8 cellular contexts compared by ENCODE assay signal in genomic region chr20:35698298-35699126, GRCh38. TPM values are rescaled to one million over a fixed set of nuclear protein-coding genes. Genes with fewer than 3 reads are reported as not detected.
DNase-seq lines count a peak whose midpoint lies in the region; ATAC-seq and TF ChIP-seq lines count a peak whose summit lies in the region.

No MANE protein-coding gene starts in this region.

- peak overlapping the region; percentile 90 for H3K4me3 Mint-ChIP-seq in activated CD8-positive, alpha-beta memory T cell treated with anti-CD3 and anti-CD28 coated beads, Interleukin-2, amount 10 ng/mL, durations not matched to agents 7 days and 5 days

- no peaks in the 10 kb centered on the region for H3K27me3 ChIP-seq in HL-60 (ENCODE audit: insufficient read depth, poor library complexity, severe bottlenecking)
- no peaks in the 10 kb centered on the region for H3K27me3 ChIP-seq in parathyroid adenoma (ENCODE audit: control insufficient read depth, insufficient read depth, low read length)

- H3K27me3 Mint-ChIP-seq in activated CD8-positive, alpha-beta memory T cell treated with anti-CD3 and anti-CD28 coated beads, Interleukin-2, amount 10 ng/mL, durations not matched to agents 7 days and 5 days: no peaks in the 10 kb centered on the region

- peak; percentile 20 for ATAC-seq in GM19025 (IDR thresholded peaks at IDR 0.05; ENCODE audit: low read depth, unreplicated experiment)
- ATAC-seq in activated CD8-positive, alpha-beta memory T cell treated with anti-CD3 and anti-CD28 coated beads, Interleukin-2, amount 10 ng/mL, durations not matched to agents 7 days and 5 days: peak; percentile 41
- ATAC-seq in HG03469 (IDR thresholded peaks at IDR 0.05; ENCODE audit: unreplicated experiment): no peak

- H3K27ac Mint-ChIP-seq in activated CD8-positive, alpha-beta memory T cell treated with anti-CD3 and anti-CD28 coated beads, Interleukin-2, amount 10 ng/mL, durations not matched to agents 7 days and 5 days: peak overlapping the region; percentile 81

- H3K9ac ChIP-seq in parathyroid adenoma: peak overlapping the region; percentile 42

- no peaks in the 10 kb centered on the region for H3K36me3 ChIP-seq in parathyroid adenoma (ENCODE audit: control insufficient read depth, insufficient read depth, low read length)

- H3K4me3 ChIP-seq in HL-60 (replicated peaks; ENCODE audit: insufficient read depth, low read length) (peak overlapping the region; percentile 96), parathyroid adenoma (ENCODE audit: low read depth, low read length) (peak overlapping the region; percentile 86)

- peak overlapping the region; percentile 88 for H2AFZ ChIP-seq in parathyroid adenoma

- peak overlapping the region; percentile 83 for H3K27ac ChIP-seq in HL-60 (replicated peaks)
- peak overlapping the region; percentile 78 for H3K27ac ChIP-seq in parathyroid adenoma

- H3K79me2 ChIP-seq in parathyroid adenoma: peaks cover 5% of the 10 kb centered on the region

- TF ChIP-seq CTCF in HL-60 (IDR thresholded peaks at IDR 0.05; ENCODE audit: insufficient read depth, low read length) (no peak), parathyroid adenoma (IDR thresholded peaks at IDR 0.05) (no peak)

- DNase-seq in AG08395 (ENCODE audit: low spot score): peak; percentile 11
- peak in 1 of 2 experiments; percentile 17 for DNase-seq in HL-60 (ENCODE audit: low read depth in 1 of 2, low spot score in 1 of 2)
- DNase-seq in activated CD8-positive, alpha-beta memory T cell treated with anti-CD3 and anti-CD28 coated beads, Interleukin-2, amount 10 ng/mL, durations not matched to agents 7 days and 5 days: peak; percentile 40
- DNase-seq in glomerular visceral epithelial cell (ENCODE audit: extremely low spot score): peak; percentile 33
- DNase-seq in medulla oblongata (ENCODE audit: extremely low spot score): no peak

- no peaks in the 10 kb centered on the region for H3K9me3 Mint-ChIP-seq in activated CD8-positive, alpha-beta memory T cell treated with anti-CD3 and anti-CD28 coated beads, Interleukin-2, amount 10 ng/mL, durations not matched to agents 7 days and 5 days (ENCODE audit: low read depth)

- no peaks in the 10 kb centered on the region for H3K4me1 ChIP-seq in parathyroid adenoma

- H3K36me3 Mint-ChIP-seq in activated CD8-positive, alpha-beta memory T cell treated with anti-CD3 and anti-CD28 coated beads, Interleukin-2, amount 10 ng/mL, durations not matched to agents 7 days and 5 days: peaks cover 25% of the 10 kb centered on the region

- H3K4me1 Mint-ChIP-seq in activated CD8-positive, alpha-beta memory T cell treated with anti-CD3 and anti-CD28 coated beads, Interleukin-2, amount 10 ng/mL, durations not matched to agents 7 days and 5 days: peaks cover 39% of the 10 kb centered on the region

- CTCF ChIA-PET in activated CD8-positive, alpha-beta memory T cell treated with anti-CD3 and anti-CD28 coated beads, Interleukin-2, amount 10 ng/mL, durations not matched to agents 7 days and 5 days (lab: Charles Lee): interaction anchor here (1.0 to 5.2 kb wide), 7 partner anchors 13 to 79 kb away, joined by 3 to 28 read pairs (median 5); no protein-coding TSS in a partner anchor

- no peaks in the 10 kb centered on the region for H3K9me3 ChIP-seq in parathyroid adenoma (ENCODE audit: control insufficient read depth, low read length)

- H3K4me2 ChIP-seq in parathyroid adenoma (ENCODE audit: low read length): peak overlapping the region; percentile 94

RNA-seq across cellular contexts. Expression of gene NFS1, which starts 0.6 kb away (rescaled TPM):
- 10 to 100 TPM; 34.6 to 35.1 TPM for total RNA-seq in activated CD8-positive, alpha-beta memory T cell treated with anti-CD3 and anti-CD28 coated beads, Interleukin-2, amount 10 ng/mL, durations not matched to agents 7 days and 5 days

RNA-seq across cellular contexts. Expression of gene ROMO1, which starts 0.7 kb away (rescaled TPM):
- total RNA-seq in activated CD8-positive, alpha-beta memory T cell treated with anti-CD3 and anti-CD28 coated beads, Interleukin-2, amount 10 ng/mL, durations not matched to agents 7 days and 5 days: 100 to 1,000 TPM; 115 to 122 TPM

RNA-seq across cellular contexts. Expression of gene CPNE1, which starts 33.8 kb away (rescaled TPM):
- total RNA-seq in activated CD8-positive, alpha-beta memory T cell treated with anti-CD3 and anti-CD28 coated beads, Interleukin-2, amount 10 ng/mL, durations not matched to agents 7 days and 5 days: 100 to 1,000 TPM; 277 to 286 TPM

RNA-seq across cellular contexts. Expression of gene RBM12, which starts 33.8 kb away (rescaled TPM):
- 100 to 1,000 TPM; 101 to 137 TPM for total RNA-seq in activated CD8-positive, alpha-beta memory T cell treated with anti-CD3 and anti-CD28 coated beads, Interleukin-2, amount 10 ng/mL, durations not matched to agents 7 days and 5 days

RNA-seq across cellular contexts. Expression of gene RBM39, which starts 43.5 kb away (rescaled TPM):
- 100 to 1,000 TPM; 357 to 360 TPM for total RNA-seq in activated CD8-positive, alpha-beta memory T cell treated with anti-CD3 and anti-CD28 coated beads, Interleukin-2, amount 10 ng/mL, durations not matched to agents 7 days and 5 days
